ENCODE assay signal across 14 cellular contexts in the genomic region with DNA sequence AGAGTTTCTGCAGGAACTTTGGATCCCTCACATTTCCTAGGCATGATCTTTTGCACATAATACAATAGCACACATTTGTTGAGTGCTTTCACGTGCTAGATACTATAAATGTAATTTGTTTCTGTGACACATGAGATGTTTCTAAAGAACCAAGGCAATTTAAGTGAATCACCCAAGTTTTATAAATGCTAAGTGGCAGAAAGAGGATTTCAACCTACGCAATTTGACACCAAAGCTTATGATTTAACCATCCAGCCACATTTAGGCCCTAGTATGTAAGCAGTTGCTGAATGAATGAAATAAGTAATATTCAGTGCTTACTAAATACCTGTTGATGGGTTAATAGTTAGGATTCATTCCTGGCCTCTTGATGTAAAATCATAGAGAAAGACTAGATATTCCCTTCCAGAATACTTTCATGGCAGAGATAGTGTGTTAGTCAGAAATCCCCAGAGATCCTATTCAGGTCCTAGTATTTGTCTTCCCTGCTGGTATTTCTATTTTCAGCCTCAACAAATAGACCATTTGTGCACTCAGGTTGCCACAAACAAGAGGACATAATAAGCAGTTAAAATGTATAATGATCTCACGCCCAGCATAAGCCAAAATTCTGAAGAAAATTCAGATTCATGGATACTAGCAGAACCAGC.
DNase-seq lines count a peak whose midpoint lies in the region; TF ChIP-seq lines count a peak whose summit lies in the region.
"Had no signal": no experiment of that assay in that cellular context is flagged by ENCODE, and none has a peak within 500 bp of the region (broad histone marks: within the 10 kb centered on the region; RNA-seq: fewer than 3 reads in every experiment).

No MANE protein-coding gene starts in this region.

- WGBS in lower leg skin, 2 donors = 78% methylated on average over 3 of the region's 3 CpGs

- peak; percentile 4 for DNase-seq in A172 (ENCODE audit: low spot score)
- peak; percentile 71 for DNase-seq in HCEC 1CT
- DNase-seq in NCI-H748 treated with DMSO at 0.1 percent for 48 hours (lab: John Stamatoyannopoulos, UW) = peak; percentile 6
- peak; percentile 40 for DNase-seq in fibroblast of mammary gland (ENCODE audit: low read depth)
- DNase-seq in lower leg skin (ENCODE audit: low spot score in 2 of 2) = no peak
- DNase-seq in hypothalamus (lab: John Stamatoyannopoulos, UW) = no peak
- no peak for DNase-seq in OCI-M1 (lab: John Stamatoyannopoulos, UW)
- DNase-seq in AG08395 (ENCODE audit: low spot score) = no peak
- DNase-seq: amygdala; glutamatergic neuron; H9; nephron progenitor cell; NK-92 treated with Interleukin-12 subunit alpha and Interleukin-12 subunit beta, amount 100 ng/mL, for 24 hours; stimulated activated naive CD8-positive, alpha-beta T cell treated with anti-CD3 and anti-CD28 coated beads, Interleukin-15, amount 100 ng/mL, for 72 hours had no signal

- intact Hi-C loops in lower leg skin (cut with DNase I; ENCODE audit: low total_unique reads) = no loop called here

- TF ChIP-seq CTCF in fibroblast of mammary gland (conservative IDR thresholded peaks at IDR 0.05; ENCODE audit: control insufficient read depth, insufficient read depth, low read depth, low read length) (no peak), lower leg skin (IDR thresholded peaks at IDR 0.05) (no peak)

- no peak for TF ChIP-seq POLR2A in lower leg skin (IDR thresholded peaks at IDR 0.05)

- no peak overlapping the region for H3K4me3 ChIP-seq in fibroblast of mammary gland (ENCODE audit: control insufficient read depth, low read depth, low read length)
- H3K4me3 ChIP-seq in lower leg skin (ENCODE audit: low read depth, poor library complexity, severe bottlenecking) = no peak overlapping the region

Comparison
In these comparisons a context has a peak if more than half of its experiments do, and no peak if none do; other contexts are left out.
1. DNase-seq: peak in A172 (single experiment), HCEC 1CT (single experiment), NCI-H748 treated with DMSO at 0.1 percent for 48 hours (single experiment) and fibroblast of mammary gland (single experiment); none in lower leg skin (0 of 2), hypothalamus (0 of 51), OCI-M1 (single experiment) and AG08395 (single experiment).